1 cellular context compared by ENCODE assay signal in the genomic region with DNA sequence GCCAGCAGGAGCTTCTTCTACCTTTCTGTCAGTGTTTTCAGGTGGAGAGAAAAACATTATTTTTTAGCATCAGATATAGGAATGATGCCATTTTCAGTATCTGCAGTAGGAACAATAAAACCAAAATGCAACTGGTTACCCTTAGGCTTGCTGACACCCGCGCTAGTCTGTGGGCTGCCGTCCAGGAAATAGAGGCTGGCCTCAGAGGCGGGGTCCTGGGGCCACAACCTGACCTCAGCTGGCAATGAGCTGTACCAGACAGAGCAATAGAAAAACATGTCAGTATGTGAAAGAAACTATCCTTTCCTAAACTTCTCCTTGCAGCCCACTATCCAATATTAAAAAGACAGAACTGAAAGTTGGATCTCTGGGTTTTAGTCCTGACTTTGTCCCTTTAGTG.
TF ChIP-seq lines count a peak whose summit lies in the region.

No MANE protein-coding gene starts in this region.

TF ChIP-seq in SK-N-SH, 30 proteins besides CTCF, POLR2A, EP300 and RAD21 (continued from another document):
- TF ChIP-seq, protein P1, sequence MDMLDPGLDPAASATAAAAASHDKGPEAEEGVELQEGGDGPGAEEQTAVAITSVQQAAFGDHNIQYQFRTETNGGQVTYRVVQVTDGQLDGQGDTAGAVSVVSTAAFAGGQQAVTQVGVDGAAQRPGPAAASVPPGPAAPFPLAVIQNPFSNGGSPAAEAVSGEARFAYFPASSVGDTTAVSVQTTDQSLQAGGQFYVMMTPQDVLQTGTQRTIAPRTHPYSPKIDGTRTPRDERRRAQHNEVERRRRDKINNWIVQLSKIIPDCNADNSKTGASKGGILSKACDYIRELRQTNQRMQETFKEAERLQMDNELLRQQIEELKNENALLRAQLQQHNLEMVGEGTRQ (IDR thresholded peaks at IDR 0.05; ENCODE audit: borderline replicate concordance, low read depth, low read length), result no peak
- TF ChIP-seq CHD2 (IDR thresholded peaks at IDR 0.05; ENCODE audit: low read length, partially characterized antibody) (no peak), EZH2phosphoT487 (IDR thresholded peaks at IDR 0.05; ENCODE audit: borderline replicate concordance, low read depth) (no peak), NRF1 (IDR thresholded peaks at IDR 0.05; ENCODE audit: low read depth, low read length) (no peak), GABPA (IDR thresholded peaks at IDR 0.05; ENCODE audit: low read depth) (no peak), TCF12 (IDR thresholded peaks at IDR 0.05) (no peak), JUND (IDR thresholded peaks at IDR 0.05) (no peak), TAF1 (IDR thresholded peaks at IDR 0.05; ENCODE audit: borderline replicate concordance, low read depth, low read length) (no peak), SMC3 (IDR thresholded peaks at IDR 0.05; ENCODE audit: low read depth, low read length) (no peak), YY1 (IDR thresholded peaks at IDR 0.05; ENCODE audit: low read depth) (no peak), GATA2 (CRISPR knock-in tag; IDR thresholded peaks at IDR 0.05) (no peak), FOSL2 (IDR thresholded peaks at IDR 0.05; ENCODE audit: borderline replicate concordance, low read depth) (no peak), RCOR1 (IDR thresholded peaks at IDR 0.05; ENCODE audit: low read length) (no peak)
- TF ChIP-seq, protein P2, sequence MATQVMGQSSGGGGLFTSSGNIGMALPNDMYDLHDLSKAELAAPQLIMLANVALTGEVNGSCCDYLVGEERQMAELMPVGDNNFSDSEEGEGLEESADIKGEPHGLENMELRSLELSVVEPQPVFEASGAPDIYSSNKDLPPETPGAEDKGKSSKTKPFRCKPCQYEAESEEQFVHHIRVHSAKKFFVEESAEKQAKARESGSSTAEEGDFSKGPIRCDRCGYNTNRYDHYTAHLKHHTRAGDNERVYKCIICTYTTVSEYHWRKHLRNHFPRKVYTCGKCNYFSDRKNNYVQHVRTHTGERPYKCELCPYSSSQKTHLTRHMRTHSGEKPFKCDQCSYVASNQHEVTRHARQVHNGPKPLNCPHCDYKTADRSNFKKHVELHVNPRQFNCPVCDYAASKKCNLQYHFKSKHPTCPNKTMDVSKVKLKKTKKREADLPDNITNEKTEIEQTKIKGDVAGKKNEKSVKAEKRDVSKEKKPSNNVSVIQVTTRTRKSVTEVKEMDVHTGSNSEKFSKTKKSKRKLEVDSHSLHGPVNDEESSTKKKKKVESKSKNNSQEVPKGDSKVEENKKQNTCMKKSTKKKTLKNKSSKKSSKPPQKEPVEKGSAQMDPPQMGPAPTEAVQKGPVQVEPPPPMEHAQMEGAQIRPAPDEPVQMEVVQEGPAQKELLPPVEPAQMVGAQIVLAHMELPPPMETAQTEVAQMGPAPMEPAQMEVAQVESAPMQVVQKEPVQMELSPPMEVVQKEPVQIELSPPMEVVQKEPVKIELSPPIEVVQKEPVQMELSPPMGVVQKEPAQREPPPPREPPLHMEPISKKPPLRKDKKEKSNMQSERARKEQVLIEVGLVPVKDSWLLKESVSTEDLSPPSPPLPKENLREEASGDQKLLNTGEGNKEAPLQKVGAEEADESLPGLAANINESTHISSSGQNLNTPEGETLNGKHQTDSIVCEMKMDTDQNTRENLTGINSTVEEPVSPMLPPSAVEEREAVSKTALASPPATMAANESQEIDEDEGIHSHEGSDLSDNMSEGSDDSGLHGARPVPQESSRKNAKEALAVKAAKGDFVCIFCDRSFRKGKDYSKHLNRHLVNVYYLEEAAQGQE (IDR thresholded peaks at IDR 0.05; ENCODE audit: low read depth, low read length), result no peak
- TF ChIP-seq, protein P3, sequence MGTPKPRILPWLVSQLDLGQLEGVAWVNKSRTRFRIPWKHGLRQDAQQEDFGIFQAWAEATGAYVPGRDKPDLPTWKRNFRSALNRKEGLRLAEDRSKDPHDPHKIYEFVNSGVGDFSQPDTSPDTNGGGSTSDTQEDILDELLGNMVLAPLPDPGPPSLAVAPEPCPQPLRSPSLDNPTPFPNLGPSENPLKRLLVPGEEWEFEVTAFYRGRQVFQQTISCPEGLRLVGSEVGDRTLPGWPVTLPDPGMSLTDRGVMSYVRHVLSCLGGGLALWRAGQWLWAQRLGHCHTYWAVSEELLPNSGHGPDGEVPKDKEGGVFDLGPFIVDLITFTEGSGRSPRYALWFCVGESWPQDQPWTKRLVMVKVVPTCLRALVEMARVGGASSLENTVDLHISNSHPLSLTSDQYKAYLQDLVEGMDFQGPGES (IDR thresholded peaks at IDR 0.05; ENCODE audit: low read depth, low read length), result no peak
- TF ChIP-seq, protein P4, sequence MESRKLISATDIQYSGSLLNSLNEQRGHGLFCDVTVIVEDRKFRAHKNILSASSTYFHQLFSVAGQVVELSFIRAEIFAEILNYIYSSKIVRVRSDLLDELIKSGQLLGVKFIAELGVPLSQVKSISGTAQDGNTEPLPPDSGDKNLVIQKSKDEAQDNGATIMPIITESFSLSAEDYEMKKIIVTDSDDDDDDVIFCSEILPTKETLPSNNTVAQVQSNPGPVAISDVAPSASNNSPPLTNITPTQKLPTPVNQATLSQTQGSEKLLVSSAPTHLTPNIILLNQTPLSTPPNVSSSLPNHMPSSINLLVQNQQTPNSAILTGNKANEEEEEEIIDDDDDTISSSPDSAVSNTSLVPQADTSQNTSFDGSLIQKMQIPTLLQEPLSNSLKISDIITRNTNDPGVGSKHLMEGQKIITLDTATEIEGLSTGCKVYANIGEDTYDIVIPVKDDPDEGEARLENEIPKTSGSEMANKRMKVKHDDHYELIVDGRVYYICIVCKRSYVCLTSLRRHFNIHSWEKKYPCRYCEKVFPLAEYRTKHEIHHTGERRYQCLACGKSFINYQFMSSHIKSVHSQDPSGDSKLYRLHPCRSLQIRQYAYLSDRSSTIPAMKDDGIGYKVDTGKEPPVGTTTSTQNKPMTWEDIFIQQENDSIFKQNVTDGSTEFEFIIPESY (IDR thresholded peaks at IDR 0.05; ENCODE audit: borderline replicate concordance, low read depth), result no peak
- TF ChIP-seq, protein P5, sequence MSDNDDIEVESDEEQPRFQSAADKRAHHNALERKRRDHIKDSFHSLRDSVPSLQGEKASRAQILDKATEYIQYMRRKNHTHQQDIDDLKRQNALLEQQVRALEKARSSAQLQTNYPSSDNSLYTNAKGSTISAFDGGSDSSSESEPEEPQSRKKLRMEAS (IDR thresholded peaks at IDR 0.05; ENCODE audit: low read depth), result no peak
